Comparison of ENCODE assay signal across 29 cellular contexts in the genomic region with DNA sequence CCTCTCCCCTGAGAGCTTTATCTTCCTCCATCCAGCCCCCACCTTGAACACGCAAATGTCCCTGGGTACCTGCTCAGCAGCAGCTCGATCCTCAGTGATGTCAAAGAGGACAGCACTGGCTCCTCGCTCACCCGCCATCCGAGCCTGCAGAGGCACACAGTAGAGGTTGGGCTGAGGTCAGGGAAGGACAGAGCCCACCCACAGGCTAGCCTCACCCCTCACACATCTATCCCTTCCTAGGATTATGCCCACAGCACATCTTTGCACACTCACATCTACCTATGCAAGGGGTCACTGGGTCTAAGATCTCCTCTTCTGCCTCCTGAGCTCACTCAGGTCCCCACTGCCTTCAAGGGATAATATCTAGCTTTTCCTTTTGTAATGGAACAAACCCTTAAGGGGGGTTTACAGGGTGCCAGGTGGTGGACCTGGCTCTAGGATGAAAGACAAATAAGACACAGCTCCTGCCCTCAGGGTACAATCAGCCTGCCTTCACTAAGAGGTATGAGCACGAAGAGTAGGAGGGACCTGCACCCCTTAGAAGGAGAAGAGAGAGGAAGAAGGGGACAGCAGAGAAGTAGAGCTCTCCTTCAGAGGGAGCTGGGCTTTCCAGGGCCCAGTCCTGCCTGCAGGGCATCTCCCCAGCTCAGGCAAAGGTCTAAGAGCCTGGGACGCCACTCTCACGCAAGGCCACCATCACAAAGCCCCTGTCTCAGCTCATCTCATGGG. TPM values are rescaled to one million over a fixed set of nuclear protein-coding genes. Genes with fewer than 3 reads are reported as not detected.
DNase-seq lines count a peak whose midpoint lies in the region; ATAC-seq, FAIRE-seq and TF ChIP-seq lines count a peak whose summit lies in the region.
"Had no signal": no experiment of that assay in that cellular context is flagged by ENCODE, and none has a peak within 500 bp of the region (broad histone marks: within the 10 kb centered on the region; RNA-seq: fewer than 3 reads in every experiment).

No MANE protein-coding gene starts in this region.

- CTCF ChIA-PET in RWPE1 (lab: Yijun Ruan, JAX) = interaction anchor here (0.5 to 2.2 kb wide), 3 partner anchors 8 to 78 kb away, joined by 3 to 10 read pairs (median 8); partner anchors contain the start of gene RNF43

- H3K4me3 ChIP-seq in BLaER1 = no peak overlapping the region
- H3K4me3 ChIP-seq in mesodermal cell (ENCODE audit: extremely low read depth, insufficient read depth, low read length, poor library complexity, severe bottlenecking) = no peak overlapping the region
- no peak overlapping the region for H3K4me3 ChIP-seq in small intestine (ENCODE audit: low read depth in 1 of 2, low read length in 2 of 2)
- H3K4me3 ChIP-seq: GM12878, SJSA1, testis, vagina had no signal

- H3K9me3 ChIP-seq in BLaER1 (no peaks in the 10 kb centered on the region), mesodermal cell (ENCODE audit: control insufficient read depth, low read length) (no peaks in the 10 kb centered on the region), small intestine (ENCODE audit: control insufficient read depth, low read depth) (no peaks in the 10 kb centered on the region)
- H3K9me3 ChIP-seq: SJSA1, testis, vagina had no signal

- no peak for FAIRE-seq in small intestine (lab: Jason Lieb, UNC)
- FAIRE-seq: GM12878, H54 had no signal

- 91 to 94% methylated on average over 6 to 7 of the region's 8 CpGs for WGBS in mesodermal cell (ENCODE audit: insufficient coverage in 2 of 2), 2 experiments
- WGBS in small intestine, 3 donors = 64 to 75% (median 66%) methylated on average over 8 of the region's 8 CpGs

- no peak for DNase-seq in RWPE1 (ENCODE audit: low spot score)
- DNase-seq in small intestine = no peak
- no peak for DNase-seq in AML-193 (lab: John Stamatoyannopoulos, UW)
- no peak for DNase-seq in NCI-H526 (lab: John Stamatoyannopoulos, UW)
- DNase-seq: ACHN; activated CD4-positive, alpha-beta T cell treated with anti-CD3 and anti-CD28 coated beads, Interleukin-2, amount 50 U/mL, for 1 hour; activated CD8-positive, alpha-beta memory T cell treated with anti-CD3 and anti-CD28 coated beads, Interleukin-2, amount 10 ng/mL, durations not matched to agents 7 days and 5 days; activated T-cell treated with anti-CD3 and anti-CD28 coated beads, Interleukin-2, amount 50 U/mL, for 48 hours; central memory CD4-positive, alpha-beta T cell; DMS153; head of caudate nucleus; islet precursor cell; Karpas-422; naive B cell; NCI-H1417 treated with DMSO at 0.1 percent for 48 hours; NCI-H2081 treated with DMSO at 0.1 percent for 48 hours; NCI-H2227 treated with DMSO at 0.1 percent for 48 hours; NCI-H69 had no signal

- H3K4me1 ChIP-seq in BLaER1 (peaks cover 21% of the 10 kb centered on the region), mesodermal cell (ENCODE audit: control insufficient read depth, insufficient read depth, low read length, poor library complexity, severe bottlenecking) (peaks cover 26% of the 10 kb centered on the region), small intestine (ENCODE audit: control insufficient read depth in 2 of 2, insufficient read depth in 1 of 2, low read depth in 1 of 2, low read length in 1 of 2) (peaks cover 3 to 24% of the 10 kb centered on the region in 2 donors)
- H3K4me1 ChIP-seq: SJSA1 had no signal

- H3K27ac ChIP-seq in BLaER1 = peak overlapping the region; percentile 11; the same call in 1 of the 2 replicates
- peak overlapping the region; percentile 62; the same call in 1 of the 2 replicates for H3K27ac ChIP-seq in RWPE1
- peak overlapping the region; percentile 85 for H3K27ac ChIP-seq in mesodermal cell (ENCODE audit: low read depth, low read length, severe bottlenecking)
- H3K27ac ChIP-seq in small intestine (ENCODE audit: low read depth in 1 of 2, low read length in 1 of 2) = peak overlapping the region; percentile 86 to 92
- H3K27ac ChIP-seq: SJSA1, vagina had no signal

- peak overlapping the region; percentile 62 for H3K4me2 ChIP-seq in BLaER1

- TF ChIP-seq CTCF in RWPE1 (conservative IDR thresholded peaks at IDR 0.05; ENCODE audit: low read depth) = no peak

- ATAC-seq in HG02763 (IDR thresholded peaks at IDR 0.05; ENCODE audit: unreplicated experiment) (no peak), HG02610 (IDR thresholded peaks at IDR 0.05; ENCODE audit: unreplicated experiment) (no peak)
- ATAC-seq: GM12878; stimulated activated memory B cell treated with anti-CD40 and anti-IgM and Interleukin-4, amounts not matched to agents 10 μg/mL and 1 μg/mL and 100 μg/mL, for 72 hours had no signal

- H3K36me3 ChIP-seq in BLaER1 = no peaks in the 10 kb centered on the region; the same call in 1 of the 2 replicates
- no peaks in the 10 kb centered on the region for H3K36me3 ChIP-seq in mesodermal cell (ENCODE audit: control insufficient read depth, insufficient read depth, low read length)
- peaks cover 0 to 5% of the 10 kb centered on the region in 2 donors for H3K36me3 ChIP-seq in small intestine (ENCODE audit: control insufficient read depth in 2 of 2, insufficient read depth in 2 of 2, low read length in 2 of 2)
- H3K36me3 ChIP-seq: SJSA1, vagina had no signal

- H4K20me1 ChIP-seq in BLaER1 = no peaks in the 10 kb centered on the region

- POLR2A ChIA-PET in RWPE1 (lab: Yijun Ruan, JAX; ENCODE audit: low non-redundant PET) = no interaction called here

- H3K9ac ChIP-seq in BLaER1 = 0 out of 2 replicates have a peak overlapping the region, but pooled peaks have one; percentile 36

- no peaks in the 10 kb centered on the region for H3K27me3 ChIP-seq in BLaER1
- H3K27me3 ChIP-seq in small intestine (ENCODE audit: control insufficient read depth in 2 of 2, insufficient read depth in 2 of 2, low read length in 2 of 2) = no peaks in the 10 kb centered on the region
- H3K27me3 ChIP-seq: testis, vagina had no signal

RNA-seq across cellular contexts. Expression of gene SUPT4H1, which starts 11.6 kb away (rescaled TPM):
- polyA plus RNA-seq in mesodermal cell (2013, experiment 1 of 2) = 107 TPM
- 91.4 TPM for polyA plus RNA-seq in mesodermal cell (2013, experiment 2 of 2)
- 10 to 100 TPM; 70.3 to 79.8 (median 79.6) TPM for polyA plus RNA-seq in small intestine

RNA-seq across cellular contexts. Expression of gene TSPOAP1, which starts 35.0 kb away (rescaled TPM):
- 13.3 TPM for polyA plus RNA-seq in mesodermal cell (2013, experiment 1 of 2)
- polyA plus RNA-seq in mesodermal cell (2013, experiment 2 of 2) = 9.2 TPM
- 1 to 10 TPM in 2 of 3 donors, under 1 TPM in 1; 0.89 to 3.1 (median 2.2) TPM for polyA plus RNA-seq in small intestine

RNA-seq across cellular contexts. Expression of gene RNF43, which starts 53.7 kb away (rescaled TPM):
- 2.7 TPM for polyA plus RNA-seq in mesodermal cell (2013, experiment 1 of 2)
- 1.7 TPM for polyA plus RNA-seq in mesodermal cell (2013, experiment 2 of 2)
- polyA plus RNA-seq in small intestine = 10 to 100 TPM in 1 of 3 donors, 1 to 10 TPM in 2; 3.5 to 25.8 (median 5.6) TPM
- polyA plus RNA-seq: BJ had no signal

Comparison
In these comparisons a context has a peak if more than half of its experiments do, and no peak if none do; other contexts are left out.
1. H3K27ac ChIP-seq: peak in every context shown above with its lines; median percentile 89 in small intestine; 85 in mesodermal cell; 62 in RWPE1; 11 in BLaER1.